35 cellular contexts compared by ENCODE assay signal in the genomic region with DNA sequence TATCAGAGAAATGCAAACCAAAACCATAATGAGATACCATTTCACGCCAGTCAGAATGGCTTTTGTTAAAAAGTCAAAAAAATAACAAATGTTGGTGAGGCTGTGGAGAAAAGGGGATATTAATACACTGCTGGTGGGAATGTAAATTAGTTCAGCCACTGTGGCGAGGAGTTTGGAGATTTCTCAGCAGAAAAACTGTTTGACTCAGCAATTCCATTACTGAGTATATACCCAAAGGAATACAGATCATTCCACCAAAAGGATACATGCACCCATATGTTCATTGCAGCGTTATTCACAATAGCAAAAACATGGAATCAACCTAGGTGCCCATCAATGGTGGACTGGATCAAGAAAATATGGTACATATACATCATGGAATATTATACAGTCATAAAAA.
"Had no signal": no experiment of that assay in that cellular context is flagged by ENCODE, and none has a peak within 500 bp of the region (broad histone marks: within the 10 kb centered on the region; RNA-seq: fewer than 3 reads in every experiment).

No MANE protein-coding gene starts in this region.

- H3K9me3 Mint-ChIP-seq: activated CD4-positive, alpha-beta T cell treated with anti-CD3 and anti-CD28 coated beads, Interleukin-2, amount 10 ng/mL, durations not matched to agents 24 days and 14 days; activated naive CD4-positive, alpha-beta T cell treated with anti-CD3 and anti-CD28 coated beads, Interleukin-2, amount 10 ng/mL, durations not matched to agents 7 days and 5 days; activated naive CD4-positive, alpha-beta T cell treated with anti-CD3 and anti-CD28 coated beads, Interleukin-2, amount 50 U/mL, for 24 hours; activated naive CD8-positive, alpha-beta T cell treated with anti-CD3 and anti-CD28 coated beads, Interleukin-2, amount 10 ng/mL, durations not matched to agents 7 days and 5 days; activated T-helper 1 cell treated with anti-CD3 and anti-CD28 coated beads, Interleukin-12 subunit alpha, Interleukin-12 subunit beta, Interleukin-2, Interleukin-4 antibody, amounts not matched to agents 30 ng/mL and 10 ng/mL and 1 ng/mL, durations not matched to agents 14 hours and 24 hours and 36 hours; activated T-helper 17 cell treated with anti-CD3 and anti-CD28 coated beads, Interleukin-2, amount 50 U/mL, for 72 hours; T-helper 1 cell treated with Interleukin-12 subunit alpha and Interleukin-12 subunit beta and Interleukin-4 antibody, amounts not matched to agents 30 μg/mL and 1 μg/mL, for 36 hours; T-helper 2 cell treated with Interferon-gamma antibody and Interleukin-4, amounts not matched to agents 5 μg/mL and 100 μg/mL, for 36 hours had no signal

- H3K27ac Mint-ChIP-seq: activated B cell treated with CpG ODN at 0.5 μM for 24 hours; activated CD4-positive, alpha-beta memory T cell treated with anti-CD3 and anti-CD28 coated beads for 36 hours; activated CD4-positive, alpha-beta T cell treated with anti-CD3 and anti-CD28 coated beads, Interleukin-2, amount 10 ng/mL, durations not matched to agents 24 days and 14 days; activated CD8-positive, alpha-beta T cell treated with anti-CD3 and anti-CD28 coated beads for 36 hours; activated naive CD4-positive, alpha-beta T cell treated with anti-CD3 and anti-CD28 coated beads, Interleukin-2, amount 10 ng/mL, durations not matched to agents 7 days and 5 days; activated naive CD4-positive, alpha-beta T cell treated with anti-CD3 and anti-CD28 coated beads, Interleukin-2, amount 50 U/mL, for 24 hours; activated naive CD8-positive, alpha-beta T cell; activated naive CD8-positive, alpha-beta T cell treated with anti-CD3 and anti-CD28 coated beads, Interleukin-2, amount 10 ng/mL, durations not matched to agents 7 days and 5 days; activated T-cell treated with anti-CD3 and anti-CD28 coated beads, Interleukin-2, amount 50 U/mL, for 72 hours; activated T-helper 1 cell treated with anti-CD3 and anti-CD28 coated beads, Interleukin-12 subunit alpha, Interleukin-12 subunit beta, Interleukin-2, Interleukin-4 antibody, amounts not matched to agents 30 ng/mL and 10 ng/mL and 1 ng/mL, durations not matched to agents 14 hours and 24 hours and 36 hours; activated T-helper 17 cell treated with anti-CD3 and anti-CD28 coated beads, Interleukin-2, amount 50 U/mL, for 72 hours; T-helper 1 cell treated with Interleukin-12 subunit alpha and Interleukin-12 subunit beta and Interleukin-4 antibody, amounts not matched to agents 30 μg/mL and 1 μg/mL, for 36 hours; T-helper 2 cell treated with Interferon-gamma antibody and Interleukin-4, amounts not matched to agents 5 μg/mL and 100 μg/mL, for 36 hours had no signal

- H3K27me3 Mint-ChIP-seq: activated B cell treated with CpG ODN at 0.5 μM for 24 hours; activated CD4-positive, alpha-beta memory T cell treated with anti-CD3 and anti-CD28 coated beads for 36 hours; activated CD4-positive, alpha-beta T cell treated with anti-CD3 and anti-CD28 coated beads, Interleukin-2, amount 10 ng/mL, durations not matched to agents 24 days and 14 days; activated CD8-positive, alpha-beta T cell treated with anti-CD3 and anti-CD28 coated beads for 36 hours; activated naive CD4-positive, alpha-beta T cell treated with anti-CD3 and anti-CD28 coated beads, Interleukin-2, amount 10 ng/mL, durations not matched to agents 7 days and 5 days; activated naive CD4-positive, alpha-beta T cell treated with anti-CD3 and anti-CD28 coated beads, Interleukin-2, amount 50 U/mL, for 24 hours; activated naive CD8-positive, alpha-beta T cell; activated naive CD8-positive, alpha-beta T cell treated with anti-CD3 and anti-CD28 coated beads, Interleukin-2, amount 10 ng/mL, durations not matched to agents 7 days and 5 days; activated T-helper 17 cell treated with anti-CD3 and anti-CD28 coated beads, Interleukin-2, amount 50 U/mL, for 72 hours had no signal

- H3K4me1 ChIP-seq: adrenal gland, body of pancreas, breast epithelium had no signal

- H3K27ac ChIP-seq: adrenal gland, body of pancreas, brain microvascular endothelial cell, breast epithelium, VCaP had no signal

- H3K4me1 Mint-ChIP-seq: activated B cell treated with CpG ODN at 0.5 μM for 24 hours; activated CD4-positive, alpha-beta T cell treated with anti-CD3 and anti-CD28 coated beads, Interleukin-2, amount 10 ng/mL, durations not matched to agents 24 days and 14 days; activated naive CD4-positive, alpha-beta T cell treated with anti-CD3 and anti-CD28 coated beads, Interleukin-2, amount 10 ng/mL, durations not matched to agents 7 days and 5 days; activated naive CD4-positive, alpha-beta T cell treated with anti-CD3 and anti-CD28 coated beads, Interleukin-2, amount 50 U/mL, for 24 hours; activated naive CD8-positive, alpha-beta T cell treated with anti-CD3 and anti-CD28 coated beads, Interleukin-2, amount 10 ng/mL, durations not matched to agents 7 days and 5 days; activated T-helper 17 cell treated with anti-CD3 and anti-CD28 coated beads, Interleukin-2, amount 50 U/mL, for 72 hours had no signal

- H3K36me3 Mint-ChIP-seq: activated CD4-positive, alpha-beta memory T cell treated with anti-CD3 and anti-CD28 coated beads for 36 hours; activated naive CD4-positive, alpha-beta T cell treated with anti-CD3 and anti-CD28 coated beads, Interleukin-2, amount 10 ng/mL, durations not matched to agents 7 days and 5 days; activated naive CD8-positive, alpha-beta T cell; activated naive CD8-positive, alpha-beta T cell treated with anti-CD3 and anti-CD28 coated beads, Interleukin-2, amount 10 ng/mL, durations not matched to agents 7 days and 5 days had no signal

- H3K9me3 ChIP-seq: adrenal gland, body of pancreas, breast epithelium had no signal

- DNase-seq: activated B cell treated with CpG ODN at 0.5 μM for 24 hours; activated CD4-positive, alpha-beta memory T cell treated with anti-CD3 and anti-CD28 coated beads for 36 hours; activated CD4-positive, alpha-beta T cell treated with anti-CD3 and anti-CD28 coated beads for 4 hours; activated CD4-positive, alpha-beta T cell treated with anti-CD3 and anti-CD28 coated beads, Interleukin-2, amount 10 ng/mL, durations not matched to agents 24 days and 14 days; activated CD4-positive, alpha-beta T cell treated with anti-CD3 and anti-CD28 coated beads, Interleukin-2, amount 50 U/mL, for 1 hour; activated CD4-positive, alpha-beta T cell treated with anti-CD3 and anti-CD28 coated beads, Interleukin-2, amount 50 U/mL, for 4 hours; activated CD4-positive, CD25-positive, alpha-beta regulatory T cell treated with anti-CD3 and anti-CD28 coated beads, Interleukin-2, amount 50 U/mL, for 72 hours; activated CD8-positive, alpha-beta memory T cell treated with anti-CD3 and anti-CD28 coated beads, Interleukin-2, amount 50 U/mL, for 4 hours; activated CD8-positive, alpha-beta T cell treated with anti-CD3 and anti-CD28 coated beads for 36 hours; activated gamma-delta T cell; activated naive CD4-positive, alpha-beta T cell treated with anti-CD3 and anti-CD28 coated beads, Interleukin-2, amount 10 ng/mL, durations not matched to agents 7 days and 5 days; activated naive CD4-positive, alpha-beta T cell treated with Interleukin-2 at 50 U/mL for 16 hours; activated naive CD8-positive, alpha-beta T cell treated with anti-CD3 and anti-CD28 coated beads, Interleukin-2, amount 10 ng/mL, durations not matched to agents 7 days and 5 days; activated T-cell treated with anti-CD3 and anti-CD28 coated beads for 4 hours; activated T-cell treated with anti-CD3 and anti-CD28 coated beads, Interleukin-2, amount 50 U/mL, for 1 hour; activated T-cell treated with anti-CD3 and anti-CD28 coated beads, Interleukin-2, amount 50 U/mL, for 4 hours; activated T-cell treated with anti-CD3 and anti-CD28 coated beads, Interleukin-2, amount 50 U/mL, for 72 hours; adrenal gland; amniotic stem cell; aorta; body of pancreas; brain microvascular endothelial cell; central memory CD4-positive, alpha-beta T cell; T-helper 2 cell; T-helper 9 cell had no signal

- ATAC-seq: activated CD8-positive, alpha-beta T cell treated with anti-CD3 and anti-CD28 coated beads for 36 hours; activated T-cell treated with anti-CD3 and anti-CD28 coated beads, Interleukin-2, amount 50 U/mL, for 4 hours; activated T-cell treated with anti-CD3 and anti-CD28 coated beads, Interleukin-2, amount 50 U/mL, for 72 hours; activated T-helper 17 cell treated with anti-CD3 and anti-CD28 coated beads, Interleukin-2, amount 50 U/mL, for 72 hours; body of pancreas had no signal

- H3K4me3 ChIP-seq: adrenal gland, body of pancreas, breast epithelium had no signal

- H3K4me3 Mint-ChIP-seq: activated B cell treated with CpG ODN at 0.5 μM for 24 hours; activated CD4-positive, alpha-beta memory T cell treated with anti-CD3 and anti-CD28 coated beads for 36 hours; activated CD4-positive, alpha-beta T cell treated with anti-CD3 and anti-CD28 coated beads, Interleukin-2, amount 10 ng/mL, durations not matched to agents 24 days and 14 days; activated CD8-positive, alpha-beta T cell treated with anti-CD3 and anti-CD28 coated beads for 36 hours; activated naive CD4-positive, alpha-beta T cell treated with anti-CD3 and anti-CD28 coated beads, Interleukin-2, amount 10 ng/mL, durations not matched to agents 7 days and 5 days; activated naive CD4-positive, alpha-beta T cell treated with anti-CD3 and anti-CD28 coated beads, Interleukin-2, amount 50 U/mL, for 24 hours; activated naive CD8-positive, alpha-beta T cell; activated naive CD8-positive, alpha-beta T cell treated with anti-CD3 and anti-CD28 coated beads, Interleukin-2, amount 10 ng/mL, durations not matched to agents 7 days and 5 days; activated T-cell treated with anti-CD3 and anti-CD28 coated beads, Interleukin-2, amount 50 U/mL, for 4 hours; activated T-cell treated with anti-CD3 and anti-CD28 coated beads, Interleukin-2, amount 50 U/mL, for 72 hours; activated T-helper 1 cell treated with anti-CD3 and anti-CD28 coated beads, Interleukin-12 subunit alpha, Interleukin-12 subunit beta, Interleukin-2, Interleukin-4 antibody, amounts not matched to agents 30 ng/mL and 10 ng/mL and 1 ng/mL, durations not matched to agents 14 hours and 24 hours and 36 hours; activated T-helper 17 cell treated with anti-CD3 and anti-CD28 coated beads, Interleukin-2, amount 50 U/mL, for 72 hours; T-helper 1 cell treated with Interleukin-12 subunit alpha and Interleukin-12 subunit beta and Interleukin-4 antibody, amounts not matched to agents 30 μg/mL and 1 μg/mL, for 36 hours; T-helper 2 cell treated with Interferon-gamma antibody and Interleukin-4, amounts not matched to agents 5 μg/mL and 100 μg/mL, for 36 hours had no signal

- H3K27me3 ChIP-seq: adrenal gland, body of pancreas, brain microvascular endothelial cell, breast epithelium had no signal

- FAIRE-seq: astrocyte, colon had no signal

- H3K36me3 ChIP-seq: adrenal gland, brain microvascular endothelial cell had no signal
